22 cellular contexts compared by ENCODE assay signal in the genomic region with DNA sequence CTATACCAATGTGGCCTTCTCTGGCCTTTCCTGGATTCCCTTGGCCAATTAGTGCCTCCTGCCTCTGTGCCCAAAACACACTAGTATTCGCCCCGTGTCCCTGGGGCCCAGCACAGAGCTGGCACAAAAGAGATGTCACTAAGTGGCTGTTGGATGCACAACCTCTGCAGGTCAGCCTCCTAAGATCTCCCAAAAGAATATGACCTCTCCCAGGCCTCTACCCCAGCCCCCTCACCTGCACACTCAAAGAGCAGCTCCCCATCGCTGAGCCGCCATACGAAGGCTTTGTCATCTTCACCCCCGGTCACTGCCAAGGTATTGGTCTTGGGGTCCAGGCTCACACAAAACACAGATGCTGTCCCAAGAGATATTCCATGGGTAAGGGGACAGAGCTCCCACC. TPM values are rescaled to one million over a fixed set of nuclear protein-coding genes. Genes with fewer than 3 reads are reported as not detected.
DNase-seq lines count a peak whose midpoint lies in the region; ATAC-seq and TF ChIP-seq lines count a peak whose summit lies in the region.
"Had no signal": no experiment of that assay in that cellular context is flagged by ENCODE, and none has a peak within 500 bp of the region (broad histone marks: within the 10 kb centered on the region; RNA-seq: fewer than 3 reads in every experiment).

No MANE protein-coding gene starts in this region.

- ATAC-seq in activated CD8-positive, alpha-beta memory T cell treated with anti-CD3 and anti-CD28 coated beads, Interleukin-2, amount 10 ng/mL, durations not matched to agents 7 days and 5 days, result no peak
- ATAC-seq in DND-41 (ENCODE audit: insufficient read depth, low read depth) (no peak), GM18873 (IDR thresholded peaks at IDR 0.05; ENCODE audit: low FRiP score, unreplicated experiment) (no peak)
- ATAC-seq in central memory CD8-positive, alpha-beta T cell (replicated peaks; ENCODE audit: extremely low read depth, poor library complexity, severe bottlenecking), result no peak
- ATAC-seq: A549, sciatic nerve had no signal

- H3K27ac ChIP-seq in DND-41 (ENCODE audit: low read length), result no peak overlapping the region
- H3K27ac ChIP-seq: A549, BLaER1, coronary artery, hepatocyte, testis had no signal

- no peak overlapping the region for H3K4me3 Mint-ChIP-seq in activated CD8-positive, alpha-beta memory T cell treated with anti-CD3 and anti-CD28 coated beads, Interleukin-2, amount 10 ng/mL, durations not matched to agents 7 days and 5 days
- peak overlapping the region; percentile 40 for H3K4me3 Mint-ChIP-seq in central memory CD8-positive, alpha-beta T cell
- H3K4me3 Mint-ChIP-seq in neural crest cell, result peak overlapping the region; percentile 82

- H4K20me1 ChIP-seq in DND-41 (ENCODE audit: insufficient read depth, low read length), result peaks cover 34% of the 10 kb centered on the region

- H3K4me2 ChIP-seq in DND-41 (ENCODE audit: insufficient read depth, low read length), result 0 out of 2 replicates have a peak overlapping the region, but pooled peaks have one; percentile 16
- H3K4me2 ChIP-seq: A549, BLaER1, hepatocyte, SK-N-SH had no signal

- peak overlapping the region; percentile 65 for H3K27ac Mint-ChIP-seq in activated CD8-positive, alpha-beta memory T cell treated with anti-CD3 and anti-CD28 coated beads, Interleukin-2, amount 10 ng/mL, durations not matched to agents 7 days and 5 days
- H3K27ac Mint-ChIP-seq in central memory CD8-positive, alpha-beta T cell (ENCODE audit: low read depth), result peak overlapping the region; percentile 23
- H3K27ac Mint-ChIP-seq in neural crest cell (ENCODE audit: unreplicated experiment), result no peak overlapping the region

- H3K36me3 Mint-ChIP-seq in activated CD8-positive, alpha-beta memory T cell treated with anti-CD3 and anti-CD28 coated beads, Interleukin-2, amount 10 ng/mL, durations not matched to agents 7 days and 5 days, result peaks cover 14% of the 10 kb centered on the region
- H3K36me3 Mint-ChIP-seq in central memory CD8-positive, alpha-beta T cell (ENCODE audit: insufficient read depth), result peaks cover 27% of the 10 kb centered on the region
- H3K36me3 Mint-ChIP-seq in neural crest cell (ENCODE audit: low read depth), result peaks cover 7% of the 10 kb centered on the region

- H3K36me3 ChIP-seq in DND-41 (ENCODE audit: insufficient read depth, low read length), result peaks cover 55% of the 10 kb centered on the region

- H3K4me1 ChIP-seq in DND-41 (ENCODE audit: insufficient read depth, low read length), result peaks cover 35% of the 10 kb centered on the region

- no peak overlapping the region for H3K4me3 ChIP-seq in DND-41 (ENCODE audit: low read depth in 1 of 2, low read length in 2 of 2)
- H3K4me3 ChIP-seq: A549, BLaER1, coronary artery, HAP-1, hepatocyte, lung, testis had no signal

- no peak for TF ChIP-seq CTCF in DND-41 (IDR thresholded peaks at IDR 0.05; ENCODE audit: borderline replicate concordance, extremely low read depth, low read length, poor library complexity, severe bottlenecking)
- no peak for TF ChIP-seq CTCF in neural crest cell (conservative IDR thresholded peaks at IDR 0.05)

- no peaks in the 10 kb centered on the region for H3K27me3 ChIP-seq in DND-41 (ENCODE audit: insufficient read depth, low read length, poor library complexity)
- H3K27me3 ChIP-seq: BLaER1, hepatocyte, testis had no signal

- peaks cover 40% of the 10 kb centered on the region for H3K4me1 Mint-ChIP-seq in activated CD8-positive, alpha-beta memory T cell treated with anti-CD3 and anti-CD28 coated beads, Interleukin-2, amount 10 ng/mL, durations not matched to agents 7 days and 5 days
- H3K4me1 Mint-ChIP-seq in central memory CD8-positive, alpha-beta T cell, result peaks cover 71% of the 10 kb centered on the region
- H3K4me1 Mint-ChIP-seq in neural crest cell, result peaks cover 33% of the 10 kb centered on the region

- no peak for DNase-seq in activated CD8-positive, alpha-beta memory T cell treated with anti-CD3 and anti-CD28 coated beads, Interleukin-2, amount 10 ng/mL, durations not matched to agents 7 days and 5 days
- no peak for DNase-seq in activated CD8-positive, alpha-beta memory T cell treated with anti-CD3 and anti-CD28 coated beads, Interleukin-2, amount 50 U/mL, for 4 hours
- DNase-seq in DND-41, result no peak
- DNase-seq in central memory CD8-positive, alpha-beta T cell (ENCODE audit: low spot score in 2 of 2), result no peak
- no peak for DNase-seq in neural crest cell (ENCODE audit: low read depth, low spot score)
- no peak for DNase-seq in NCI-H748 treated with DMSO at 0.1 percent for 48 hours (lab: John Stamatoyannopoulos, UW)
- DNase-seq in KG1 (lab: John Stamatoyannopoulos, UW), result no peak
- DNase-seq: activated CD4-positive, CD25-positive, alpha-beta regulatory T cell; activated gamma-delta T cell treated with Interleukin-2 at 50 U/mL for 16 hours; NCI-H1105; RPMI8226; SK-N-SH; T1000; testis had no signal

- CTCF ChIA-PET in activated CD8-positive, alpha-beta memory T cell treated with anti-CD3 and anti-CD28 coated beads, Interleukin-2, amount 10 ng/mL, durations not matched to agents 7 days and 5 days (lab: Charles Lee), result interaction anchor here (1.1 kb wide), 1 partner anchor 37 kb away, joined by 5 read pairs; no protein-coding TSS in a partner anchor

- no peaks in the 10 kb centered on the region for H3K9me3 Mint-ChIP-seq in activated CD8-positive, alpha-beta memory T cell treated with anti-CD3 and anti-CD28 coated beads, Interleukin-2, amount 10 ng/mL, durations not matched to agents 7 days and 5 days (ENCODE audit: low read depth)
- no peaks in the 10 kb centered on the region for H3K9me3 Mint-ChIP-seq in central memory CD8-positive, alpha-beta T cell
- no peaks in the 10 kb centered on the region for H3K9me3 Mint-ChIP-seq in neural crest cell

- H3K9me3 ChIP-seq in DND-41 (ENCODE audit: insufficient read depth, low read length, severe bottlenecking), result no peaks in the 10 kb centered on the region
- H3K9me3 ChIP-seq: A549, BLaER1, HAP-1, SK-N-SH, testis had no signal

- peaks cover 43% of the 10 kb centered on the region for H3K79me2 ChIP-seq in DND-41 (ENCODE audit: insufficient read depth, low read length)

- H3K9ac ChIP-seq in DND-41 (ENCODE audit: low read depth, low read length), result peak overlapping the region; percentile 10; the same call in 1 of the 2 replicates
- H3K9ac ChIP-seq: BLaER1, SK-N-SH had no signal

- H3K27me3 Mint-ChIP-seq in activated CD8-positive, alpha-beta memory T cell treated with anti-CD3 and anti-CD28 coated beads, Interleukin-2, amount 10 ng/mL, durations not matched to agents 7 days and 5 days, result no peaks in the 10 kb centered on the region
- no peaks in the 10 kb centered on the region for H3K27me3 Mint-ChIP-seq in central memory CD8-positive, alpha-beta T cell
- no peaks in the 10 kb centered on the region for H3K27me3 Mint-ChIP-seq in neural crest cell (ENCODE audit: low read depth)

- H2AFZ ChIP-seq in DND-41 (ENCODE audit: low read depth, low read length), result no peak overlapping the region
- H2AFZ ChIP-seq: hepatocyte had no signal

RNA-seq across cellular contexts. Expression of a gene that starts 2.7 kb away (rescaled TPM):
- 10 to 100 TPM; 49.5 to 61.4 TPM for total RNA-seq in activated CD8-positive, alpha-beta memory T cell treated with anti-CD3 and anti-CD28 coated beads, Interleukin-2, amount 10 ng/mL, durations not matched to agents 7 days and 5 days
- 76.6 and 77.6 TPM in 2 replicates for total RNA-seq in neural crest cell

RNA-seq across cellular contexts. Expression of a gene that starts 3.1 kb away (rescaled TPM):
- total RNA-seq in activated CD8-positive, alpha-beta memory T cell treated with anti-CD3 and anti-CD28 coated beads, Interleukin-2, amount 10 ng/mL, durations not matched to agents 7 days and 5 days, result 10 to 100 TPM; 37.6 to 40.7 TPM
- 40.3 and 42.3 TPM in 2 replicates for total RNA-seq in neural crest cell

RNA-seq across cellular contexts. Expression of a gene that starts 6.4 kb away (rescaled TPM):
- under 1 TPM; 0.73 to 0.82 TPM for total RNA-seq in activated CD8-positive, alpha-beta memory T cell treated with anti-CD3 and anti-CD28 coated beads, Interleukin-2, amount 10 ng/mL, durations not matched to agents 7 days and 5 days
- total RNA-seq in neural crest cell, result 0.14 TPM in 1 of 2 replicates, not detected in the other

RNA-seq across cellular contexts. Expression of a gene that starts 25.0 kb away (rescaled TPM):
- total RNA-seq in activated CD8-positive, alpha-beta memory T cell treated with anti-CD3 and anti-CD28 coated beads, Interleukin-2, amount 10 ng/mL, durations not matched to agents 7 days and 5 days, result 10 to 100 TPM; 51.5 to 72.4 TPM
- total RNA-seq in neural crest cell, result 8.0 and 8.5 TPM in 2 replicates

RNA-seq across cellular contexts. Expression of a gene that starts 50.3 kb away (rescaled TPM):
- total RNA-seq in activated CD8-positive, alpha-beta memory T cell treated with anti-CD3 and anti-CD28 coated beads, Interleukin-2, amount 10 ng/mL, durations not matched to agents 7 days and 5 days, result 100 to 1,000 TPM; 742 to 839 TPM
- total RNA-seq in neural crest cell, result 159 and 160 TPM in 2 replicates
